10 cellular contexts compared by ENCODE assay signal in the genomic region with DNA sequence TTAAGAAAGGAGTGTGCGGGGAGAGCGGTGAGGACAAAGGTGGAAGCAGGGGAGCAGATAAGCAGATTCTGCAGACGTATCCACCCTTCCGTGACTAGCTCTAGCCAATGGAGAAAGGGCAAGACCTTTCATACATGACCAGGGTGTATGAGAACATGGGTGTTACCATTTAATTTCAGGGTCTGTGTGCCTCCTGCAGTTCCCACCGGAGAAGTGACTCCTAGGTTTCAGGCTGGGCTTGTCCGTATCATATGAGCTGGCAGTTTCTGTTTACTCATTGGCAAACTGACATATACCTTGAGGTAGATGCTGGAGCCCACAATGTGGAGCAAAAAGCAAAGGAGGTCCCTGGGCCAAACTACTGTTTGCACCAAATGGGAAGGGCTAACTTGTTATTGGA. TPM values are rescaled to one million over a fixed set of nuclear protein-coding genes. Genes with fewer than 3 reads are reported as not detected.
A peak's percentile ranks its signal among the peaks of the same experiment; 100 is the strongest.
DNase-seq lines count a peak whose midpoint lies in the region; ATAC-seq, FAIRE-seq and TF ChIP-seq lines count a peak whose summit lies in the region.
"Had no signal": no experiment of that assay in that cellular context is flagged by ENCODE, and none has a peak within 500 bp of the region (broad histone marks: within the 10 kb centered on the region; RNA-seq: fewer than 3 reads in every experiment).

No MANE protein-coding gene starts in this region.

- POLR2A ChIA-PET in IMR-90 (lab: Charles Lee; ENCODE audit: unreplicated experiment), result no interaction called here

- WGBS in IMR-90 (ENCODE audit: extremely low coverage in 2 of 2, insufficient read length in 1 of 2), 2 experiments, result 93% methylated on average over 2 of the region's 6 CpGs; no CpG with 5 or more reads in 1 of the 2 experiments

- no peak overlapping the region for H2BK5ac ChIP-seq in IMR-90 (ENCODE audit: low read depth, low read length, poor library complexity, severe bottlenecking)

- no peak overlapping the region for H2AK9ac ChIP-seq in IMR-90 (replicated peaks; ENCODE audit: low read depth, low read length, poor library complexity)

- peaks cover 41% of the 10 kb centered on the region for H3K4me1 Mint-ChIP-seq in HFFc6 (ENCODE audit: low read depth)

- H3K23ac ChIP-seq in IMR-90 (ENCODE audit: low read depth, low read length), result no peak overlapping the region

- no peak overlapping the region for H3K27ac Mint-ChIP-seq in HFFc6

- no peak for TF ChIP-seq RAD21 in IMR-90 (IDR thresholded peaks at IDR 0.05; ENCODE audit: low read length)

- no peak for ATAC-seq in IMR-90 (ENCODE audit: low read depth)
- no peak for ATAC-seq in GM18519 (IDR thresholded peaks at IDR 0.05; ENCODE audit: low FRiP score, unreplicated experiment)

- FAIRE-seq in D721Med (lab: Jason Lieb, UNC), result no peak

- no peak overlapping the region for H3K4ac ChIP-seq in IMR-90 (ENCODE audit: low read depth, low read length)

- no peak overlapping the region for H4K91ac ChIP-seq in IMR-90 (ENCODE audit: insufficient read depth, low read depth, low read length)

- in situ Hi-C loops in IMR-90 (cut with MboI; ENCODE audit: low sequenced_read_pairs), result no loop called here

- no peaks in the 10 kb centered on the region for H4K20me1 ChIP-seq in IMR-90 (ENCODE audit: insufficient read depth, low read length)

- H3K36me3 ChIP-seq in IMR-90 (ENCODE audit: control insufficient read depth, insufficient read depth, low read length), result no peaks in the 10 kb centered on the region
- H3K36me3 ChIP-seq: cardiac muscle cell had no signal

- H3K18ac ChIP-seq in IMR-90 (ENCODE audit: low read depth, low read length), result 0 out of 2 replicates have a peak overlapping the region, but pooled peaks have one; percentile 33

- H3K9ac ChIP-seq in IMR-90 (ENCODE audit: low read depth, low read length), result no peak overlapping the region

- CTCF ChIA-PET in IMR-90 (lab: Yijun Ruan, JAX), result interaction anchor here (0.6 kb wide), 1 partner anchor 727 kb away, joined by 5 read pairs; no protein-coding TSS in a partner anchor

- no peak overlapping the region for H3K4me3 ChIP-seq in IMR-90 (ENCODE audit: insufficient read depth, low read depth, low read length)
- H3K4me3 ChIP-seq in epithelial cell of esophagus (ENCODE audit: low read length), result no peak overlapping the region
- H3K4me3 ChIP-seq: cardiac muscle cell had no signal

- H2AFZ ChIP-seq in IMR-90 (replicated peaks; ENCODE audit: low read length, poor library complexity), result no peak overlapping the region

- BruUV-seq in IMR-90 (replicated peaks; lab: Mats Ljungman, UMichigan), result no TSS peak

- H3K27me3 Mint-ChIP-seq in HFFc6 (ENCODE audit: insufficient read depth), result peaks cover 2% of the 10 kb centered on the region

- H3K9me1 ChIP-seq in IMR-90 (ENCODE audit: insufficient read depth, low read length), result 0 out of 2 replicates have a peak, but pooled peaks cover 10% of the 10 kb centered on the region

- H3K36me3 Mint-ChIP-seq in HFFc6 (ENCODE audit: low read depth), result peaks cover 5% of the 10 kb centered on the region

- no peaks in the 10 kb centered on the region for H3K9me3 Mint-ChIP-seq in HFFc6

- no peaks in the 10 kb centered on the region for H3K9me3 ChIP-seq in IMR-90 (ENCODE audit: control insufficient read depth, insufficient read depth, low read length)

- no peaks in the 10 kb centered on the region for H3K79me1 ChIP-seq in IMR-90 (ENCODE audit: low read depth in 1 of 2, low read length in 2 of 2)

- H3K4me1 ChIP-seq in IMR-90 (ENCODE audit: control insufficient read depth, insufficient read depth, low read length), result peaks cover 15% of the 10 kb centered on the region

- H4K5ac ChIP-seq in IMR-90 (ENCODE audit: low read depth, low read length), result no peak overlapping the region; the same call in 1 of the 2 replicates

- peak; percentile 8 for DNase-seq in stimulated activated CD4-positive, alpha-beta T cell treated with anti-CD3 and anti-CD28 coated beads, Interleukin-15, amount 100 ng/mL, for 24 hours
- DNase-seq in stimulated activated CD4-positive, alpha-beta T cell treated with anti-CD3 and anti-CD28 coated beads, Interleukin-2, amount 100 ng/mL, for 48 hours, result no peak
- DNase-seq in IMR-90 (peak; percentile 18), epithelial cell of esophagus (ENCODE audit: low read depth) (peak; percentile 94), DMS79 treated with DMSO at 0.1 percent for 48 hours (lab: John Stamatoyannopoulos, UW) (no peak), D721Med (ENCODE audit: insufficient read length, low spot score) (no peak), HFFc6 (no peak)
- DNase-seq: activated T-cell treated with anti-CD3 and anti-CD28 coated beads, Interleukin-2, amount 50 U/mL, for 1 hour had no signal

- intact Hi-C loops in IMR-90 (cut with micrococcal nuclease), result no loop called here

- no peak overlapping the region for H2BK20ac ChIP-seq in IMR-90 (ENCODE audit: low read depth, low read length)

- no peak overlapping the region for H3K56ac ChIP-seq in IMR-90 (ENCODE audit: extremely low read depth, insufficient read depth, low read length)

- no peak overlapping the region for H3K27ac ChIP-seq in IMR-90 (ENCODE audit: insufficient read depth, low read length)
- H3K27ac ChIP-seq: cardiac muscle cell had no signal

- no peak overlapping the region for H3K4me2 ChIP-seq in IMR-90 (ENCODE audit: low read depth, low read length)

- peak overlapping the region; percentile 54; the same call in 1 of the 3 replicates for H2BK15ac ChIP-seq in IMR-90 (ENCODE audit: low read depth, low read length)

- no peaks in the 10 kb centered on the region; the same call in 1 of the 2 replicates for H3K27me3 ChIP-seq in IMR-90 (ENCODE audit: control insufficient read depth, insufficient read depth, low read length)

- dilution Hi-C loops in IMR-90 (cut with HindIII; ENCODE audit: low sequenced_read_pairs, unreplicated experiment), result no loop called here

- no peak overlapping the region for H4K8ac ChIP-seq in IMR-90 (ENCODE audit: low read depth in 2 of 2, low read length in 2 of 2)

- TF ChIP-seq POLR2A in IMR-90 (IDR thresholded peaks at IDR 0.05; ENCODE audit: low read depth, low read length), result no peak

- TF ChIP-seq CTCF in IMR-90 (conservative IDR thresholded peaks at IDR 0.05; ENCODE audit: low read depth, low read length) (no peak), epithelial cell of esophagus (IDR thresholded peaks at IDR 0.05; ENCODE audit: insufficient read depth, low read depth, low read length, missing control alignments) (no peak), D721Med (IDR thresholded peaks at IDR 0.05; ENCODE audit: insufficient read depth, missing control alignments) (no peak), HFFc6 (IDR thresholded peaks at IDR 0.05) (no peak)

- H3K4me3 Mint-ChIP-seq in HFFc6, result no peak overlapping the region

- H3K14ac ChIP-seq in IMR-90 (replicated peaks; ENCODE audit: low read depth, low read length), result peak overlapping the region; percentile 29; the same call in 1 of the 2 replicates

- H2BK120ac ChIP-seq in IMR-90 (ENCODE audit: low read depth, low read length), result no peak overlapping the region

- peak overlapping the region; percentile 40; the same call in 1 of the 2 replicates for H2AK5ac ChIP-seq in IMR-90 (ENCODE audit: low read depth, low read length)

TF ChIP-seq in IMR-90, 13 proteins besides CTCF, POLR2A, EP300 and RAD21:
- TF ChIP-seq MAZ (IDR thresholded peaks at IDR 0.05; ENCODE audit: borderline replicate concordance, low read depth, low read length) (no peak), NFE2L2 (IDR thresholded peaks at IDR 0.05; ENCODE audit: low read depth, low read length) (no peak), RCOR1 (IDR thresholded peaks at IDR 0.05; ENCODE audit: insufficient replicate concordance, low read length) (no peak), RFX5 (IDR thresholded peaks at IDR 0.05; ENCODE audit: low read depth, low read length) (no peak), MAFK (IDR thresholded peaks at IDR 0.05; ENCODE audit: low read depth, low read length) (no peak)

RNA-seq across cellular contexts. Expression of gene RBM47, which starts 6.8 kb away (rescaled TPM):
- total RNA-seq in IMR-90 (2012; rRNA removed), result 0.83 and 1.1 TPM in 2 replicates
- 0.44 and 0.59 TPM in 2 replicates for polyA plus RNA-seq in IMR-90 (2012; rRNA removed)
- polyA plus RNA-seq in IMR-90 (2012; cell fraction: cytosol; rRNA removed), result 1.1 and 1.6 TPM in 2 replicates
- polyA plus RNA-seq in IMR-90 (2012; cell fraction: nucleus; rRNA removed; ENCODE audit: low replicate concordance), result 0.41 and 0.99 TPM in 2 replicates
- 1 to 10 TPM in 5 of 6 experiments, under 1 TPM in 1; 0.95 to 1.5 (median 1.4) TPM for total RNA-seq in HFFc6 (2021; fragmentation: NEBNext Ultra II Directional; extraction: Animal tissue kit (Norgen Biotek cat#: 25700))

Comparison
In these comparisons a context has a peak if more than half of its experiments do, and no peak if none do; other contexts are left out.
1. DNase-seq: peak in stimulated activated CD4-positive, alpha-beta T cell treated with anti-CD3 and anti-CD28 coated beads, Interleukin-15, amount 100 ng/mL, for 24 hours (single experiment), IMR-90 (single experiment) and epithelial cell of esophagus (single experiment); none in stimulated activated CD4-positive, alpha-beta T cell treated with anti-CD3 and anti-CD28 coated beads, Interleukin-2, amount 100 ng/mL, for 48 hours (0 of 2), DMS79 treated with DMSO at 0.1 percent for 48 hours (single experiment), D721Med (single experiment) and HFFc6 (single experiment).